In genomic region chrX:7480721-7481120, GRCh38 we compare ENCODE assay signal across 9 cellular contexts.
"Had no signal": no experiment of that assay in that cellular context is flagged by ENCODE, and none has a peak within 500 bp of the region (broad histone marks: within the 10 kb centered on the region; RNA-seq: fewer than 3 reads in every experiment).

No MANE protein-coding gene starts in this region.

- H3K4me3 ChIP-seq: GM23248, GM23338, HAP-1 had no signal

- H3K4me3 Mint-ChIP-seq: GM23338, H9, HFFc6 had no signal

- H3K4me2 ChIP-seq: GM23338 had no signal

- H3K27ac Mint-ChIP-seq: GM23338, H9, HFFc6 had no signal

- H3K9ac ChIP-seq: GM23248 had no signal

- H3K9me3 ChIP-seq: HAP-1 had no signal

- H3K4me1 ChIP-seq: HAP-1 had no signal

- ATAC-seq: GM23338, HCT116 had no signal

- H3K9me3 Mint-ChIP-seq: GM23338, HFFc6 had no signal

- H3K4me1 Mint-ChIP-seq: GM23338 had no signal

- DNase-seq: GM23248, GOT3, H7, H9, HCEC 1CT, HFFc6 had no signal

- H3K36me3 ChIP-seq: HAP-1 had no signal

- H2AFZ ChIP-seq: GM23248, GM23338 had no signal

- H3K27ac ChIP-seq: GM23248 had no signal
